In the genomic region with DNA sequence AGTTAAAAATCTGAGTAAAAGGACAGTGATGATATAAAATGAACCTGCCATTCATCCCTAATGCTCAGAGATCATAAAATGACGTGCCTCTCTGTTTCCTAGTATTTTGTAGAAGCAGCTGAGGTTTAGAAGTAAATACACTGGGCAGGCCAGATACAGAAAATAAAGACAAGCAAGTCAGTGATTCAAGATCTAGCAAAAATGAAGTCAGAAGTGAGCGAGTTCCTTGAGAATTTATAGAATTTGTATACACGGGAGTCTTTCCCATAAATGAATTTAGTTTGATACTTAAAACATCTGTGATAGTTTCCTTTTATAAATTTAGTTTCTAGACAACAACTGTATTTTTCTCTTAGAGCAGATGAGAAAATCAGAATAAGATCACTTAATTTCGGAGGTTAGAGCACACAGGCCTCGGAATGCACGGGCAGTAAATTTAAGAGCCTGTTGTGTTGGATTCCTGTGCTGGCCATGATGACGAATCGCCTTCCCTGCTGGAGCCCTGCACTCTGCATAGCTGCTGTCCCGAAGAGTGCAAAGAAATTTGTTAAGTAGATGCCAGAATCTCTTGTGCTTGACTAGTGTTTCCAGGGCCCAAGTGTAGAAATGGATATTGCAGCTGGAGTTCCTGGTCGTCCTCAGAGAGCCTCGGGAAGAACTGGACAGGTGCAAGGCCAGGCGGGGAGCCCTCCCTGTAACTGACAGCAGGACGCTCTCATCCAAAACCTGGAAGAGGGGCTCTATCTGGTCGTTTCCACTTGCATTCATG, we compare ENCODE assay signal across 9 cellular contexts.
DNase-seq lines count a peak whose midpoint lies in the region; ATAC-seq and TF ChIP-seq lines count a peak whose summit lies in the region.
"Had no signal": no experiment of that assay in that cellular context is flagged by ENCODE, and none has a peak within 500 bp of the region (broad histone marks: within the 10 kb centered on the region; RNA-seq: fewer than 3 reads in every experiment).

No MANE protein-coding gene starts in this region.

- peak overlapping the region in 1 of 2 experiments; percentile 34; a peak in 2 of 4 replicates for H4K8ac ChIP-seq in IMR-90 (ENCODE audit: low read depth in 2 of 2, low read length in 2 of 2)

- DNase-seq in IMR-90 = peak; percentile 66
- DNase-seq in brain microvascular endothelial cell = peak; percentile 78
- peak; percentile 89 for DNase-seq in left kidney (ENCODE audit: low read depth, low spot score)
- DNase-seq in stimulated activated naive B cell treated with anti-CD40 and anti-IgM and Interleukin-4, amounts not matched to agents 10 μg/mL and 1 μg/mL and 100 μg/mL, for 72 hours = no peak
- DNase-seq in stimulated activated CD4-positive, alpha-beta T cell treated with anti-CD3 and anti-CD28 coated beads, Interleukin-2, amount 100 ng/mL, for 24 hours = no peak
- DNase-seq in GDM1 (lab: John Stamatoyannopoulos, UW) = no peak
- DNase-seq in posterior vena cava (ENCODE audit: low spot score) = no peak

- TF ChIP-seq RAD21 in IMR-90 (IDR thresholded peaks at IDR 0.05; ENCODE audit: low read length) = no peak

- ATAC-seq in IMR-90 (ENCODE audit: low read depth) = peak; percentile 77
- no peak for ATAC-seq in stimulated activated naive B cell treated with anti-CD40 and anti-IgM and Interleukin-4, amounts not matched to agents 10 μg/mL and 1 μg/mL and 100 μg/mL, for 72 hours (replicated peaks)
- no peak for ATAC-seq in HG03095 (IDR thresholded peaks at IDR 0.05; ENCODE audit: unreplicated experiment)

- peaks cover 43 to 72% of the 10 kb centered on the region in 2 donors for H3K4me1 Mint-ChIP-seq in stimulated activated naive B cell treated with anti-CD40 and anti-IgM and Interleukin-4, amounts not matched to agents 10 μg/mL and 1 μg/mL and 100 μg/mL, for 72 hours

- H2BK15ac ChIP-seq in IMR-90 (ENCODE audit: low read depth, low read length) = no peak overlapping the region

- H3K36me3 ChIP-seq in IMR-90 (ENCODE audit: control insufficient read depth, insufficient read depth, low read length) (peaks cover 19% of the 10 kb centered on the region), brain microvascular endothelial cell (replicated peaks) (peaks cover 11% of the 10 kb centered on the region)

- peaks cover 44 to 61% of the 10 kb centered on the region in 2 donors for H3K36me3 Mint-ChIP-seq in stimulated activated naive B cell treated with anti-CD40 and anti-IgM and Interleukin-4, amounts not matched to agents 10 μg/mL and 1 μg/mL and 100 μg/mL, for 72 hours

- peak overlapping the region; percentile 39; the same call in 1 of the 2 replicates for H3K23ac ChIP-seq in IMR-90 (ENCODE audit: low read depth, low read length)

- H2BK5ac ChIP-seq in IMR-90 (ENCODE audit: low read depth, low read length, poor library complexity, severe bottlenecking) = peak overlapping the region; percentile 63

- H2BK20ac ChIP-seq in IMR-90 (ENCODE audit: low read depth, low read length) = no peak overlapping the region

- POLR2A ChIA-PET in IMR-90 (lab: Charles Lee; ENCODE audit: unreplicated experiment) = no interaction called here

- H3K4me3 ChIP-seq in IMR-90 (ENCODE audit: insufficient read depth, low read depth, low read length) (no peak overlapping the region), brain microvascular endothelial cell (ENCODE audit: low read depth, low read length) (no peak overlapping the region)

- peaks cover 21% of the 10 kb centered on the region for H3K4me1 ChIP-seq in IMR-90 (ENCODE audit: control insufficient read depth, insufficient read depth, low read length)
- H3K4me1 ChIP-seq: parathyroid adenoma had no signal

- intact Hi-C loops in IMR-90 (cut with micrococcal nuclease) (no loop called here), posterior vena cava (cut with DNase I) (no loop called here)

- dilution Hi-C loops in IMR-90 (cut with HindIII; ENCODE audit: low sequenced_read_pairs, unreplicated experiment) = no loop called here

- H3K9me1 ChIP-seq in IMR-90 (ENCODE audit: insufficient read depth, low read length) = peaks cover 28% of the 10 kb centered on the region

- no peak overlapping the region for H3K9ac ChIP-seq in IMR-90 (ENCODE audit: low read depth, low read length)
- H3K9ac ChIP-seq: parathyroid adenoma had no signal

- peak overlapping the region; percentile 18; the same call in 1 of the 2 replicates for H2AK5ac ChIP-seq in IMR-90 (ENCODE audit: low read depth, low read length)

- CTCF ChIA-PET in IMR-90 (lab: Yijun Ruan, JAX) = interaction anchor here (1.2 to 1.3 kb wide), 2 partner anchors 30 to 41 kb away, joined by 4 to 5 read pairs; no protein-coding TSS in a partner anchor

- BruUV-seq in IMR-90 (replicated peaks; lab: Mats Ljungman, UMichigan) = no TSS peak

- no peak for TF ChIP-seq POLR2A in IMR-90 (IDR thresholded peaks at IDR 0.05; ENCODE audit: low read depth, low read length)

- peaks cover 60% of the 10 kb centered on the region for H4K20me1 ChIP-seq in IMR-90 (ENCODE audit: insufficient read depth, low read length)

- H4K5ac ChIP-seq in IMR-90 (ENCODE audit: low read depth, low read length) = no peak overlapping the region

- no peaks in the 10 kb centered on the region for H3K9me3 ChIP-seq in IMR-90 (ENCODE audit: control insufficient read depth, insufficient read depth, low read length)

- TF ChIP-seq CTCF in IMR-90 (conservative IDR thresholded peaks at IDR 0.05; ENCODE audit: low read depth, low read length) (no peak), brain microvascular endothelial cell (IDR thresholded peaks at IDR 0.05; ENCODE audit: low read depth, low read length, missing control alignments) (no peak)

- H3K79me1 ChIP-seq in IMR-90 (ENCODE audit: low read depth in 1 of 2, low read length in 2 of 2) = peaks cover 24 to 78% of the 10 kb centered on the region in 2 experiments

- H2AFZ ChIP-seq in IMR-90 (replicated peaks; ENCODE audit: low read length, poor library complexity) = no peak overlapping the region
- H2AFZ ChIP-seq: parathyroid adenoma had no signal

- H3K27me3 ChIP-seq in IMR-90 (ENCODE audit: control insufficient read depth, insufficient read depth, low read length) (no peaks in the 10 kb centered on the region), brain microvascular endothelial cell (replicated peaks) (no peaks in the 10 kb centered on the region)

- peak overlapping the region; percentile 35 for H2AK9ac ChIP-seq in IMR-90 (replicated peaks; ENCODE audit: low read depth, low read length, poor library complexity)

- H3K27ac ChIP-seq in IMR-90 (ENCODE audit: insufficient read depth, low read length) (peak overlapping the region; percentile 36; the same call in 1 of the 2 replicates), brain microvascular endothelial cell (peak overlapping the region; percentile 66)
- H3K27ac ChIP-seq: parathyroid adenoma had no signal

- no peak overlapping the region for H3K18ac ChIP-seq in IMR-90 (ENCODE audit: low read depth, low read length)

- no peaks in the 10 kb centered on the region for H3K27me3 Mint-ChIP-seq in stimulated activated naive B cell treated with anti-CD40 and anti-IgM and Interleukin-4, amounts not matched to agents 10 μg/mL and 1 μg/mL and 100 μg/mL, for 72 hours

- H3K4ac ChIP-seq in IMR-90 (ENCODE audit: low read depth, low read length) = peak overlapping the region; percentile 17

- H2BK120ac ChIP-seq in IMR-90 (ENCODE audit: low read depth, low read length) = peak overlapping the region; percentile 6; the same call in 1 of the 2 replicates

- peak overlapping the region; percentile 7; the same call in 1 of the 2 replicates for H4K91ac ChIP-seq in IMR-90 (ENCODE audit: insufficient read depth, low read depth, low read length)

- 22% methylated on average over 4 of the region's 14 CpGs; no CpG with 5 or more reads in 1 of the 2 experiments for WGBS in IMR-90 (ENCODE audit: extremely low coverage in 2 of 2, insufficient read length in 1 of 2), 2 experiments

- H3K56ac ChIP-seq in IMR-90 (ENCODE audit: extremely low read depth, insufficient read depth, low read length) = peak overlapping the region; percentile 43; the same call in 1 of the 2 replicates

- no peak overlapping the region for H3K4me3 Mint-ChIP-seq in stimulated activated naive B cell treated with anti-CD40 and anti-IgM and Interleukin-4, amounts not matched to agents 10 μg/mL and 1 μg/mL and 100 μg/mL, for 72 hours

- in situ Hi-C loops in IMR-90 (cut with MboI; ENCODE audit: low sequenced_read_pairs) (no loop called here), brain microvascular endothelial cell (cut with HindIII; ENCODE audit: low pct_ligation_motif_present, low sequenced_read_pairs) (no loop called here)

- peak overlapping the region; percentile 55 for H3K4me2 ChIP-seq in IMR-90 (ENCODE audit: low read depth, low read length)

- peak overlapping the region; percentile 89 for H3K27ac Mint-ChIP-seq in stimulated activated naive B cell treated with anti-CD40 and anti-IgM and Interleukin-4, amounts not matched to agents 10 μg/mL and 1 μg/mL and 100 μg/mL, for 72 hours

- no peaks in the 10 kb centered on the region for H3K9me3 Mint-ChIP-seq in stimulated activated naive B cell treated with anti-CD40 and anti-IgM and Interleukin-4, amounts not matched to agents 10 μg/mL and 1 μg/mL and 100 μg/mL, for 72 hours

- 0 out of 2 replicates have a peak overlapping the region, but pooled peaks have one; percentile 14 for H3K14ac ChIP-seq in IMR-90 (replicated peaks; ENCODE audit: low read depth, low read length)

TF ChIP-seq in IMR-90, 13 proteins besides CTCF, POLR2A, EP300 and RAD21:
- TF ChIP-seq FOS (IDR thresholded peaks at IDR 0.05; ENCODE audit: low read depth, low read length) (0 out of 2 replicates have a peak, but pooled peaks have one; percentile 2), MAZ (IDR thresholded peaks at IDR 0.05; ENCODE audit: borderline replicate concordance, low read depth, low read length) (no peak)

Comparison
In these comparisons a context has a peak if more than half of its experiments do, and no peak if none do; other contexts are left out.
1. DNase-seq: peak in IMR-90 (single experiment), brain microvascular endothelial cell (single experiment) and left kidney (single experiment); none in stimulated activated naive B cell treated with anti-CD40 and anti-IgM and Interleukin-4, amounts not matched to agents 10 μg/mL and 1 μg/mL and 100 μg/mL, for 72 hours (single experiment), stimulated activated CD4-positive, alpha-beta T cell treated with anti-CD3 and anti-CD28 coated beads, Interleukin-2, amount 100 ng/mL, for 24 hours (0 of 2), GDM1 (single experiment) and posterior vena cava (single experiment).